Comparison of ENCODE assay signal across 9 cellular contexts in the genomic region with DNA sequence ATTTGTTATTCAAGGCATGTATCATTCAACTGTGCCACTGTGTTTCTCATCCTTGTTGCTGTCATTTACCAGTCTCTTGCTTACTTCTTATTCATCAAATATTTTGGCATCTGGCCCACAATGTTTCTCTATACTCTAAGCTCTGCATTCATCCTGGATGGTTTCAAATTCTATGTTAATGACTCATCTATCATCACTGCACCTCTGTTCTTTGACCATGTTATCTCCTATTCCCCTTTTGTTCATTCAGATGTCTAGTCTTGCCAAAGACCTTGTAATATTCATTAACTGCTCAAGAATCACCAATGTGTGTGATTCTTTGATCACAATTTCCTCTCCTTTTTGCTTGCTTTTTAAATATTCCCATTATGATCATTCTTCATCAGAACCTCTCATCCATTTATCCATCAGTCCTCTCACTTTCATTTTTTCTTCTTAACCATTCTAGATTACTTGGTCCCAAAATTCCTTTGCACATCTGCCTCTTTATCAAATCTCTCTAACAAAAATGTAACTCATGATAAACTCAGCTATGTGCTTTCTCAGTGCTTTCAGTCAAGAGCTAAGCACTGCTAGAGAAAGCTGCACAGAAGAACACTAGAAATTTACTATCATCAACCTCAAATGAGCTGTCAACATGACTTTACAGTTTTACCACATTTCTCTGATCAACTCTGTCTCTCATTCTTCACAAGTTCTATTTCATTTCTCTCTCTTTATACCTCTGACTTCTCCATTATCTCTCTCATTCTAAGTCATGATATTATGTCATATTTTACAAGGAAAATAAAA. TPM values are rescaled to one million over a fixed set of nuclear protein-coding genes. Genes with fewer than 3 reads are reported as not detected.
A peak's percentile ranks its signal among the peaks of the same experiment; 100 is the strongest.
DNase-seq lines count a peak whose midpoint lies in the region; ATAC-seq lines count a peak whose summit lies in the region.
"Had no signal": no experiment of that assay in that cellular context is flagged by ENCODE, and none has a peak within 500 bp of the region (broad histone marks: within the 10 kb centered on the region; RNA-seq: fewer than 3 reads in every experiment).

No MANE protein-coding gene starts in this region.

- POLR2A ChIA-PET in activated naive CD8-positive, alpha-beta T cell treated with anti-CD3 and anti-CD28 coated beads, Interleukin-2, amount 10 ng/mL, durations not matched to agents 7 days and 5 days (lab: Charles Lee): interaction anchor here (1.4 to 2.0 kb wide), 2 partner anchors 11 to 12 kb away, joined by 3 to 9 read pairs; no protein-coding TSS in a partner anchor

- no peaks in the 10 kb centered on the region for H3K27me3 Mint-ChIP-seq in activated naive CD8-positive, alpha-beta T cell treated with anti-CD3 and anti-CD28 coated beads, Interleukin-2, amount 10 ng/mL, durations not matched to agents 7 days and 5 days
- no peaks in the 10 kb centered on the region for H3K27me3 Mint-ChIP-seq in memory B cell
- H3K27me3 Mint-ChIP-seq: activated B cell treated with CpG ODN at 0.5 μM for 24 hours had no signal

- H3K9me3 Mint-ChIP-seq in activated naive CD8-positive, alpha-beta T cell treated with anti-CD3 and anti-CD28 coated beads, Interleukin-2, amount 10 ng/mL, durations not matched to agents 7 days and 5 days: peaks cover 3% of the 10 kb centered on the region
- H3K9me3 Mint-ChIP-seq in memory B cell: no peaks in the 10 kb centered on the region
- H3K9me3 Mint-ChIP-seq: activated B cell treated with CpG ODN at 0.5 μM for 24 hours had no signal

- peaks cover 3% of the 10 kb centered on the region for H3K36me3 Mint-ChIP-seq in activated naive CD8-positive, alpha-beta T cell treated with anti-CD3 and anti-CD28 coated beads, Interleukin-2, amount 10 ng/mL, durations not matched to agents 7 days and 5 days
- peaks cover 2% of the 10 kb centered on the region for H3K36me3 Mint-ChIP-seq in memory B cell

- no peak overlapping the region for H3K4me3 Mint-ChIP-seq in activated naive CD8-positive, alpha-beta T cell treated with anti-CD3 and anti-CD28 coated beads, Interleukin-2, amount 10 ng/mL, durations not matched to agents 7 days and 5 days
- no peak overlapping the region for H3K4me3 Mint-ChIP-seq in memory B cell

- peaks cover 22% of the 10 kb centered on the region for H3K4me1 Mint-ChIP-seq in activated naive CD8-positive, alpha-beta T cell treated with anti-CD3 and anti-CD28 coated beads, Interleukin-2, amount 10 ng/mL, durations not matched to agents 7 days and 5 days
- H3K4me1 Mint-ChIP-seq in memory B cell: peaks cover 17% of the 10 kb centered on the region

- DNase-seq in DMS53 treated with DMSO at 0.1 percent for 48 hours (lab: John Stamatoyannopoulos, UW; ENCODE audit: unreplicated experiment) (peak; percentile 47), HPDE6-E6E7 (ENCODE audit: extremely low spot score) (peak; percentile 13), memory B cell (ENCODE audit: low spot score in 2 of 2) (no peak), SHP77 treated with DMSO at 0.1 percent for 48 hours (lab: John Stamatoyannopoulos, UW) (no peak)
- no peak for DNase-seq in activated naive CD8-positive, alpha-beta T cell treated with anti-CD3 and anti-CD28 coated beads, Interleukin-2, amount 10 ng/mL, durations not matched to agents 7 days and 5 days
- DNase-seq: activated B cell treated with CpG ODN at 0.5 μM for 24 hours had no signal

- H3K27ac Mint-ChIP-seq in activated naive CD8-positive, alpha-beta T cell treated with anti-CD3 and anti-CD28 coated beads, Interleukin-2, amount 10 ng/mL, durations not matched to agents 7 days and 5 days: peak overlapping the region; percentile 2
- peak overlapping the region; percentile 3 for H3K27ac Mint-ChIP-seq in memory B cell

- ATAC-seq in activated naive CD8-positive, alpha-beta T cell treated with anti-CD3 and anti-CD28 coated beads, Interleukin-2, amount 10 ng/mL, durations not matched to agents 7 days and 5 days (ENCODE audit: low read depth): no peak
- no peak for ATAC-seq in memory B cell (ENCODE audit: low read depth)
- no peak for ATAC-seq in HG03175 (IDR thresholded peaks at IDR 0.05; ENCODE audit: unreplicated experiment)
- ATAC-seq in HG03139 (IDR thresholded peaks at IDR 0.05; ENCODE audit: unreplicated experiment): no peak
- no peak for ATAC-seq in GM21723 (IDR thresholded peaks at IDR 0.05; ENCODE audit: unreplicated experiment)

RNA-seq across cellular contexts. Expression of a gene that starts 54.4 kb away (rescaled TPM):
- total RNA-seq in activated naive CD8-positive, alpha-beta T cell treated with anti-CD3 and anti-CD28 coated beads, Interleukin-2, amount 10 ng/mL, durations not matched to agents 7 days and 5 days: 100 to 1,000 TPM in 1 of 2 experiments, 10 to 100 TPM in 1; 93.6 to 111 TPM

Comparison
In these comparisons a context has a peak if more than half of its experiments do, and no peak if none do; other contexts are left out.
1. DNase-seq: peak in DMS53 treated with DMSO at 0.1 percent for 48 hours (single experiment) and HPDE6-E6E7 (single experiment); none in activated naive CD8-positive, alpha-beta T cell treated with anti-CD3 and anti-CD28 coated beads, Interleukin-2, amount 10 ng/mL, durations not matched to agents 7 days and 5 days (single experiment), memory B cell (0 of 2) and SHP77 treated with DMSO at 0.1 percent for 48 hours (single experiment).